ENCODE assay signal across 1 cellular context in the genomic region with DNA sequence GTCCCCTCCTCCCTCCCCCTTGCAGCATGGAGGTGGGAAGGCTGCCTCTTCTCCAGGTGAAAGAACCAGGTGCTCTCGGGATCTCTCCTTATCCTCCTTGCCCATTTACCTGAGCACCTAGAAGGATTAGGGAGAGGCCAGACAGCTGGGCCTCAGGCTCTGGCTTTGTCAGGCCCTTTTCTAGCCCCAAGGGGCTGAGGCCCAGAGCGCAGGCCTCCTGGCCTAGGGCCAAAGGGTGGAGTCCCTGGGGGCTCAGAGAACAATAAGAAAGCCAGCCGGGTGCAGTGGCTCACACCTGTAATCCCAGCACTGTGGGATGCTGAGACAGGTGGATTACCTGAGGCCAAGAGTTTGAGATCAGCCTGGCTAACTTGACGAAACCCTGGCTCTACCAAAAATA.
TF ChIP-seq lines count a peak whose summit lies in the region.

No MANE protein-coding gene starts in this region.

TF ChIP-seq in HepG2, 621 proteins besides CTCF, POLR2A, EP300 and RAD21:
- TF ChIP-seq, protein P1, sequence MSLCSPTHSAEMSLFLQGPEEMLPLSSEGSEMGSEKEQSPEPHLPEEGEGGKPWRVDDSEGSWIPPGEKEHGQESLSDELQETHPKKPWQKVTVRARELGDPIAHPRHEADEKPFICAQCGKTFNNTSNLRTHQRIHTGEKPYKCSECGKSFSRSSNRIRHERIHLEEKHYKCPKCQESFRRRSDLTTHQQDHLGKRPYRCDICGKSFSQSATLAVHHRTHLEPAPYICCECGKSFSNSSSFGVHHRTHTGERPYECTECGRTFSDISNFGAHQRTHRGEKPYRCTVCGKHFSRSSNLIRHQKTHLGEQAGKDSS (CRISPR knock-in tag; IDR thresholded peaks at IDR 0.05; ENCODE audit: borderline replicate concordance, low read depth): no peak
- TF ChIP-seq ZNF777 (CRISPR knock-in tag; IDR thresholded peaks at IDR 0.05) (no peak), MAFK (conservative IDR thresholded peaks at IDR 0.05 in 1 of 2, IDR thresholded peaks at IDR 0.05 in 1 of 2; ENCODE audit: low read length in 2 of 2) (no peak), ZFP36 (IDR thresholded peaks at IDR 0.05; ENCODE audit: borderline replicate concordance, low read depth, low read length, partially characterized antibody) (no peak), ZNF33A (CRISPR knock-in tag; IDR thresholded peaks at IDR 0.05; ENCODE audit: borderline replicate concordance) (no peak), NRL (CRISPR knock-in tag; IDR thresholded peaks at IDR 0.05; ENCODE audit: borderline replicate concordance) (no peak), ZNF326 (CRISPR knock-in tag; IDR thresholded peaks at IDR 0.05; ENCODE audit: borderline replicate concordance) (no peak), ZFP90 (CRISPR knock-in tag; IDR thresholded peaks at IDR 0.05; ENCODE audit: borderline replicate concordance) (no peak), ZNF761 (CRISPR knock-in tag; conservative IDR thresholded peaks at IDR 0.05) (no peak), ZBTB8A (CRISPR knock-in tag; IDR thresholded peaks at IDR 0.05; ENCODE audit: borderline replicate concordance, low read depth) (no peak), PRPF4 (IDR thresholded peaks at IDR 0.05; ENCODE audit: low read depth, low read length, poor library complexity, severe bottlenecking) (no peak), NCOR1 (IDR thresholded peaks at IDR 0.05; ENCODE audit: borderline replicate concordance, low read length) (no peak), XRCC5 (optimal IDR thresholded peaks at IDR 0.05; ENCODE audit: low read length) (no peak), SMAD3 (CRISPR knock-in tag; IDR thresholded peaks at IDR 0.05) (no peak), TCF7L2 (IDR thresholded peaks at IDR 0.05; ENCODE audit: low read depth, low read length) (no peak), FOXA1 (IDR thresholded peaks at IDR 0.05) (no peak), FOXA1 (CRISPR knock-in tag; IDR thresholded peaks at IDR 0.05) (no peak), RFX1 (IDR thresholded peaks at IDR 0.05) (no peak)
- TF ChIP-seq, protein P2, sequence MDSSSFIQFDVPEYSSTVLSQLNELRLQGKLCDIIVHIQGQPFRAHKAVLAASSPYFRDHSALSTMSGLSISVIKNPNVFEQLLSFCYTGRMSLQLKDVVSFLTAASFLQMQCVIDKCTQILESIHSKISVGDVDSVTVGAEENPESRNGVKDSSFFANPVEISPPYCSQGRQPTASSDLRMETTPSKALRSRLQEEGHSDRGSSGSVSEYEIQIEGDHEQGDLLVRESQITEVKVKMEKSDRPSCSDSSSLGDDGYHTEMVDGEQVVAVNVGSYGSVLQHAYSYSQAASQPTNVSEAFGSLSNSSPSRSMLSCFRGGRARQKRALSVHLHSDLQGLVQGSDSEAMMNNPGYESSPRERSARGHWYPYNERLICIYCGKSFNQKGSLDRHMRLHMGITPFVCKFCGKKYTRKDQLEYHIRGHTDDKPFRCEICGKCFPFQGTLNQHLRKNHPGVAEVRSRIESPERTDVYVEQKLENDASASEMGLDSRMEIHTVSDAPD (CRISPR knock-in tag; IDR thresholded peaks at IDR 0.05): no peak
- TF ChIP-seq, protein P3, sequence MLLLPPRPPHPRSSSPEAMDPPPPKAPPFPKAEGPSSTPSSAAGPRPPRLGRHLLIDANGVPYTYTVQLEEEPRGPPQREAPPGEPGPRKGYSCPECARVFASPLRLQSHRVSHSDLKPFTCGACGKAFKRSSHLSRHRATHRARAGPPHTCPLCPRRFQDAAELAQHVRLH (CRISPR knock-in tag; IDR thresholded peaks at IDR 0.05; ENCODE audit: borderline replicate concordance, low read depth): no peak
- TF ChIP-seq, protein P4, sequence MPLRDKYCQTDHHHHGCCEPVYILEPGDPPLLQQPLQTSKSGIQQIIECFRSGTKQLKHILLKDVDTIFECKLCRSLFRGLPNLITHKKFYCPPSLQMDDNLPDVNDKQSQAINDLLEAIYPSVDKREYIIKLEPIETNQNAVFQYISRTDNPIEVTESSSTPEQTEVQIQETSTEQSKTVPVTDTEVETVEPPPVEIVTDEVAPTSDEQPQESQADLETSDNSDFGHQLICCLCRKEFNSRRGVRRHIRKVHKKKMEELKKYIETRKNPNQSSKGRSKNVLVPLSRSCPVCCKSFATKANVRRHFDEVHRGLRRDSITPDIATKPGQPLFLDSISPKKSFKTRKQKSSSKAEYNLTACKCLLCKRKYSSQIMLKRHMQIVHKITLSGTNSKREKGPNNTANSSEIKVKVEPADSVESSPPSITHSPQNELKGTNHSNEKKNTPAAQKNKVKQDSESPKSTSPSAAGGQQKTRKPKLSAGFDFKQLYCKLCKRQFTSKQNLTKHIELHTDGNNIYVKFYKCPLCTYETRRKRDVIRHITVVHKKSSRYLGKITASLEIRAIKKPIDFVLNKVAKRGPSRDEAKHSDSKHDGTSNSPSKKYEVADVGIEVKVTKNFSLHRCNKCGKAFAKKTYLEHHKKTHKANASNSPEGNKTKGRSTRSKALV (CRISPR knock-in tag; IDR thresholded peaks at IDR 0.05): no peak
